In genomic region chr4:94207469-94208224, GRCh38 we compare ENCODE assay signal across 1 cellular context.
TF ChIP-seq lines count a peak whose summit lies in the region.

TSS of gene SMARCAD1 (plus strand) at chr4:94207865. CDS start at chr4:94208395, 530 bp downstream.

TF ChIP-seq in K562, 482 proteins besides CTCF, POLR2A, EP300 and RAD21 (continued from another document):
- TF ChIP-seq HES1 (IDR thresholded peaks at IDR 0.05; ENCODE audit: low read depth) = peak; percentile 77
- TF ChIP-seq THRA (IDR thresholded peaks at IDR 0.05) = no peak
- TF ChIP-seq ZNF395 (CRISPR knock-in tag; IDR thresholded peaks at IDR 0.05) = peak; percentile 53; the same call in 1 of the 2 replicates
- TF ChIP-seq AFF4 (CRISPR knock-in tag; IDR thresholded peaks at IDR 0.05) = 0 out of 2 replicates have a peak, but pooled peaks have one; percentile 27
- no peak for TF ChIP-seq HMG20A (CRISPR knock-in tag; conservative IDR thresholded peaks at IDR 0.05)
- no peak for TF ChIP-seq RBM17 (IDR thresholded peaks at IDR 0.05; ENCODE audit: borderline replicate concordance, low read depth, low read length)
- peak; percentile 74; the same call in 1 of the 2 replicates for TF ChIP-seq ZBTB43 (CRISPR knock-in tag; IDR thresholded peaks at IDR 0.05)
- no peak for TF ChIP-seq CEBPZ (IDR thresholded peaks at IDR 0.05; ENCODE audit: borderline replicate concordance, low read depth, low read length)
- no peak for TF ChIP-seq BDP1 (IDR thresholded peaks at IDR 0.05; ENCODE audit: insufficient read depth, insufficient read length)
- no peak for TF ChIP-seq THAP7 (CRISPR knock-in tag; IDR thresholded peaks at IDR 0.05)
- peak; percentile 60 for TF ChIP-seq ZNF592 (IDR thresholded peaks at IDR 0.05)
TF ChIP-seq in K562: peak in this region for 157.
